2 cellular contexts compared by ENCODE assay signal in the genomic region with DNA sequence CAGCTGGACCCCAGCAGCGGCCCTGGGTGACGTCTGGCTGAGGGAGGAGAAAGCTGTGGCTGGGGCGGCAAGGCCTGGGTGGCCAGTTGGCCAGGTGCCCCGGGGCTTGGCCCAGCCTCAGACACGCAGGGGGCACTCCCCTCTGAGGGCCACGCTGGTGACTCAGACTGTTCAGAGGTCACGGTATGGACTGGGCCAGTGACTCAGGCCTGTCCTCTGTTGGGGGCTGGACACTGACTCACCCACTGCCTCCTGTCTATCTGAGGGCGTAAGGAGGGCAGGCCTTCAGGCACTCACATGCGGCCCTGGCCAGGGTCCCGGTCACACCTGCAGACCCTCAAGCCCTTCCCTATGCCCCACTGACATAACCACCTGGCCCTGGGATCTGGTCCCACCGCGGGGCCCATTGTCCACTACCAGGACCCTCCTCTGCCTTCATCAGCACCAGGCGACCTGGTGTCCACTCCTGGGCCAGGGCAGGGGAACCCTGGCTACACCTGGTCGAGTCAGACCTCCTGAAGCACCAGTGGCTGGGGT.
A peak's percentile ranks its signal among the peaks of the same experiment; 100 is the strongest.
TF ChIP-seq lines count a peak whose summit lies in the region.

No MANE protein-coding gene starts in this region.

TF ChIP-seq in K562, 482 proteins besides CTCF, POLR2A, EP300 and RAD21 (continued from another document):
- TF ChIP-seq SAFB (IDR thresholded peaks at IDR 0.05; ENCODE audit: borderline replicate concordance, low read depth, low read length) (0 out of 2 replicates have a peak, but pooled peaks have one; percentile 29), DPF2 (IDR thresholded peaks at IDR 0.05) (peak; percentile 48; the same call in 1 of the 2 replicates), NR2C2 (CRISPR knock-in tag; IDR thresholded peaks at IDR 0.05) (no peak), NR2C2 (tag; IDR thresholded peaks at IDR 0.05) (peak; percentile 41; the same call in 1 of the 2 replicates), JUN (IDR thresholded peaks at IDR 0.05; ENCODE audit: borderline replicate concordance, low read depth, low read length) (peak; percentile 88), JUN (CRISPR knock-in tag; IDR thresholded peaks at IDR 0.05; ENCODE audit: borderline replicate concordance) (no peak), TCF3 (CRISPR knock-in tag; IDR thresholded peaks at IDR 0.05) (no peak), TAF9B (IDR thresholded peaks at IDR 0.05; ENCODE audit: partially characterized antibody) (no peak), FOS (IDR thresholded peaks at IDR 0.05; ENCODE audit: extremely low read depth, insufficient read length) (peak; percentile 22), FOSL1 (tag; conservative IDR thresholded peaks at IDR 0.05) (peak; percentile 98), SMARCE1 (IDR thresholded peaks at IDR 0.05) (0 out of 2 replicates have a peak, but pooled peaks have one; percentile 47), NFE2 (IDR thresholded peaks at IDR 0.05; ENCODE audit: low read depth) (peak; percentile 22; the same call in 1 of the 2 replicates), CBFA2T3 (IDR thresholded peaks at IDR 0.05) (0 out of 2 replicates have a peak, but pooled peaks have one; percentile 10), RB1 (IDR thresholded peaks at IDR 0.05; ENCODE audit: low read depth) (no peak), ZBED1 (IDR thresholded peaks at IDR 0.05) (no peak), GABPB1 (CRISPR knock-in tag; IDR thresholded peaks at IDR 0.05) (no peak), ZBTB7A (IDR thresholded peaks at IDR 0.05; ENCODE audit: borderline replicate concordance, control insufficient read depth, low read depth, low read length) (peak; percentile 84), MEIS2 (IDR thresholded peaks at IDR 0.05; ENCODE audit: partially characterized antibody) (no peak), NFIC (IDR thresholded peaks at IDR 0.05) (peak; percentile 60), ARID1B (IDR thresholded peaks at IDR 0.05) (peak; percentile 62; the same call in 1 of the 2 replicates)
- TF ChIP-seq, protein P1, sequence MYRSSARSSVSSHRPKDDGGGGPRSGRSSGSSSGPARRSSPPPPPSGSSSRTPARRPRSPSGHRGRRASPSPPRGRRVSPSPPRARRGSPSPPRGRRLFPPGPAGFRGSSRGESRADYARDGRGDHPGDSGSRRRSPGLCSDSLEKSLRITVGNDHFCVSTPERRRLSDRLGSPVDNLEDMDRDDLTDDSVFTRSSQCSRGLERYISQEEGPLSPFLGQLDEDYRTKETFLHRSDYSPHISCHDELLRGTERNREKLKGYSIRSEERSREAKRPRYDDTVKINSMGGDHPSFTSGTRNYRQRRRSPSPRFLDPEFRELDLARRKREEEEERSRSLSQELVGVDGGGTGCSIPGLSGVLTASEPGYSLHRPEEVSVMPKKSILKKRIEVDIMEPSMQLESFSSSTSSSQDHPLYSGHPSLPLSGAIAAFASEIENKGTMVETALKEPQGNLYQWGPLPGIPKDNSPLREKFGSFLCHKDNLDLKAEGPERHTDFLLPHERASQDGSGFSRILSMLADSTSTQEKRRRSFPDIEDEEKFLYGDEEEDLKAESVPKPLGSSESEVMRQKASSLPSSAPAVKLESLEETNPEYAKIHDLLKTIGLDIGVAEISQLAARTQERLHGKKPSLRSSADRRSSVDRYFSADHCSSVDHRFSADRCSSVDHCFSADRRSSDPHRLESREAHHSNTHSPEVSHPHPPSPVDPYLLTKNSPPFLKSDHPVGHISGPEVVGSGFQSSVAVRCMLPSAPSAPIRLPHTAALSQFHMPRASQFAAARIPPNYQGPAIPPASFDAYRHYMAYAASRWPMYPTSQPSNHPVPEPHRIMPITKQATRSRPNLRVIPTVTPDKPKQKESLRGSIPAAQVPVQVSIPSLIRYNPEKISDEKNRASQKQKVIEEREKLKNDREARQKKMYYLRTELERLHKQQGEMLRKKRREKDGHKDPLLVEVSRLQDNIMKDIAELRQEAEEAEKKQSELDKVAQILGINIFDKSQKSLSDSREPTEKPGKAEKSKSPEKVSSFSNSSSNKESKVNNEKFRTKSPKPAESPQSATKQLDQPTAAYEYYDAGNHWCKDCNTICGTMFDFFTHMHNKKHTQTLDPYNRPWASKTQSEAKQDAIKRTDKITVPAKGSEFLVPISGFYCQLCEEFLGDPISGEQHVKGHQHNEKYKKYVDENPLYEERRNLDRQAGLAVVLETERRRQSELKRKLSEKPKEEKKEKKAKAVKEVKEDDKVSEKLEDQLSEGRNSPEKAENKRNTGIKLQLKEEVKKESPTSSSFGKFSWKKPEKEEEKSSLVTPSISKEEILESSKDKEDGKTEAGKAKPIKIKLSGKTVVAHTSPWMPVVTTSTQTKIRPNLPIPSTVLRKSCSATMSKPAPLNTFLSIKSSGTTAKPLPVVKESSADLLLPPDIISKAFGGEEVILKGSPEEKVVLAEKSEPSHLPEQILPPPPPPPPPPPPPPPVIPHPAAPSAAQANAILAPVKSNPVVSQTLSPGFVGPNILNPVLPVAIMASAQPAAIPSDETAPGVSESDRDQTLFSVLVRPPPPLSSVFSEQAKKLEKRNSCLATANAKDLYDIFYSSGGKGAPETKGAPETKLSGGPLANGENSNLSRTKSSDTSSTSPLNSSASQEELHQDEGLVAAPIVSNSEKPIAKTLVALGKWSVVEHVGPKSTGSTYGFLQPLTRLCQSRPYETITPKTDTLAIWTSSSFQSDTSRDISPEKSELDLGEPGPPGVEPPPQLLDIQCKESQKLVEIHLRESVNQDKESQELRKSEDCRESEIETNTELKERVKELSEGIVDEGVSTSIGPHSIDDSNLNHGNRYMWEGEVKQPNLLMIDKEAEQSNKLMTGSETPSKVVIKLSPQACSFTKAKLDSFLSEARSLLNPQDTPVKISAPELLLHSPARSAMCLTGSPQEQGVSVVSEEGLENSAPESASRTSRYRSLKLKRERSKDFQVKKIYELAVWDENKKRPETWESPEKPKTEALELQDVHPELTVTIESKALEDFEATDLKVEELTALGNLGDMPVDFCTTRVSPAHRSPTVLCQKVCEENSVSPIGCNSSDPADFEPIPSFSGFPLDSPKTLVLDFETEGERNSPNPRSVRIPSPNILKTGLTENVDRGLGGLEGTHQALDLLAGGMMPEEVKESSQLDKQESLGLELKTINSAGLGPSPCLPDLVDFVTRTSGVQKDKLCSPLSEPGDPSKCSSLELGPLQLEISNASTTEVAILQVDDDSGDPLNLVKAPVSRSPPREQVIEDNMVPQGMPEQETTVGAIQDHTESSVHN (IDR thresholded peaks at IDR 0.05; ENCODE audit: borderline replicate concordance in 1 of 2, low read depth in 1 of 2) = no peak
- TF ChIP-seq, protein P2, sequence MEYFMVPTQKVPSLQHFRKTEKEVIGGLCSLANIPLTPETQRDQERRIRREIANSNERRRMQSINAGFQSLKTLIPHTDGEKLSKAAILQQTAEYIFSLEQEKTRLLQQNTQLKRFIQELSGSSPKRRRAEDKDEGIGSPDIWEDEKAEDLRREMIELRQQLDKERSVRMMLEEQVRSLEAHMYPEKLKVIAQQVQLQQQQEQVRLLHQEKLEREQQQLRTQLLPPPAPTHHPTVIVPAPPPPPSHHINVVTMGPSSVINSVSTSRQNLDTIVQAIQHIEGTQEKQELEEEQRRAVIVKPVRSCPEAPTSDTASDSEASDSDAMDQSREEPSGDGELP (CRISPR knock-in tag; IDR thresholded peaks at IDR 0.05; ENCODE audit: borderline replicate concordance) = 0 out of 2 replicates have a peak, but pooled peaks have one; percentile 38

TF ChIP-seq in HepG2, 621 proteins besides CTCF, POLR2A, EP300 and RAD21 (continued from another document and continues in another):
- TF ChIP-seq, protein P3, sequence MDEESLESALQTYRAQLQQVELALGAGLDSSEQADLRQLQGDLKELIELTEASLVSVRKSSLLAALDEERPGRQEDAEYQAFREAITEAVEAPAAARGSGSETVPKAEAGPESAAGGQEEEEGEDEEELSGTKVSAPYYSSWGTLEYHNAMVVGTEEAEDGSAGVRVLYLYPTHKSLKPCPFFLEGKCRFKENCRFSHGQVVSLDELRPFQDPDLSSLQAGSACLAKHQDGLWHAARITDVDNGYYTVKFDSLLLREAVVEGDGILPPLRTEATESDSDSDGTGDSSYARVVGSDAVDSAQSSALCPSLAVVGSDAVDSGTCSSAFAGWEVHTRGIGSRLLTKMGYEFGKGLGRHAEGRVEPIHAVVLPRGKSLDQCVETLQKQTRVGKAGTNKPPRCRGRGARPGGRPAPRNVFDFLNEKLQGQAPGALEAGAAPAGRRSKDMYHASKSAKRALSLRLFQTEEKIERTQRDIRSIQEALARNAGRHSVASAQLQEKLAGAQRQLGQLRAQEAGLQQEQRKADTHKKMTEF (CRISPR knock-in tag; IDR thresholded peaks at IDR 0.05) = 0 out of 2 replicates have a peak, but pooled peaks have one; percentile 47
- TF ChIP-seq, protein P4, sequence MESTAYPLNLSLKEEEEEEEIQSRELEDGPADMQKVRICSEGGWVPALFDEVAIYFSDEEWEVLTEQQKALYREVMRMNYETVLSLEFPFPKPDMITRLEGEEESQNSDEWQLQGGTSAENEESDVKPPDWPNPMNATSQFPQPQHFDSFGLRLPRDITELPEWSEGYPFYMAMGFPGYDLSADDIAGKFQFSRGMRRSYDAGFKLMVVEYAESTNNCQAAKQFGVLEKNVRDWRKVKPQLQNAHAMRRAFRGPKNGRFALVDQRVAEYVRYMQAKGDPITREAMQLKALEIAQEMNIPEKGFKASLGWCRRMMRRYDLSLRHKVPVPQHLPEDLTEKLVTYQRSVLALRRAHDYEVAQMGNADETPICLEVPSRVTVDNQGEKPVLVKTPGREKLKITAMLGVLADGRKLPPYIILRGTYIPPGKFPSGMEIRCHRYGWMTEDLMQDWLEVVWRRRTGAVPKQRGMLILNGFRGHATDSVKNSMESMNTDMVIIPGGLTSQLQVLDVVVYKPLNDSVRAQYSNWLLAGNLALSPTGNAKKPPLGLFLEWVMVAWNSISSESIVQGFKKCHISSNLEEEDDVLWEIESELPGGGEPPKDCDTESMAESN (CRISPR knock-in tag; conservative IDR thresholded peaks at IDR 0.05) = peak; percentile 61; the same call in 1 of the 2 replicates
- TF ChIP-seq, protein P5, sequence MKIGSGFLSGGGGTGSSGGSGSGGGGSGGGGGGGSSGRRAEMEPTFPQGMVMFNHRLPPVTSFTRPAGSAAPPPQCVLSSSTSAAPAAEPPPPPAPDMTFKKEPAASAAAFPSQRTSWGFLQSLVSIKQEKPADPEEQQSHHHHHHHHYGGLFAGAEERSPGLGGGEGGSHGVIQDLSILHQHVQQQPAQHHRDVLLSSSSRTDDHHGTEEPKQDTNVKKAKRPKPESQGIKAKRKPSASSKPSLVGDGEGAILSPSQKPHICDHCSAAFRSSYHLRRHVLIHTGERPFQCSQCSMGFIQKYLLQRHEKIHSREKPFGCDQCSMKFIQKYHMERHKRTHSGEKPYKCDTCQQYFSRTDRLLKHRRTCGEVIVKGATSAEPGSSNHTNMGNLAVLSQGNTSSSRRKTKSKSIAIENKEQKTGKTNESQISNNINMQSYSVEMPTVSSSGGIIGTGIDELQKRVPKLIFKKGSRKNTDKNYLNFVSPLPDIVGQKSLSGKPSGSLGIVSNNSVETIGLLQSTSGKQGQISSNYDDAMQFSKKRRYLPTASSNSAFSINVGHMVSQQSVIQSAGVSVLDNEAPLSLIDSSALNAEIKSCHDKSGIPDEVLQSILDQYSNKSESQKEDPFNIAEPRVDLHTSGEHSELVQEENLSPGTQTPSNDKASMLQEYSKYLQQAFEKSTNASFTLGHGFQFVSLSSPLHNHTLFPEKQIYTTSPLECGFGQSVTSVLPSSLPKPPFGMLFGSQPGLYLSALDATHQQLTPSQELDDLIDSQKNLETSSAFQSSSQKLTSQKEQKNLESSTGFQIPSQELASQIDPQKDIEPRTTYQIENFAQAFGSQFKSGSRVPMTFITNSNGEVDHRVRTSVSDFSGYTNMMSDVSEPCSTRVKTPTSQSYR (CRISPR knock-in tag; IDR thresholded peaks at IDR 0.05; ENCODE audit: borderline replicate concordance) = peak; percentile 26; the same call in 1 of the 2 replicates
- TF ChIP-seq, protein P6, sequence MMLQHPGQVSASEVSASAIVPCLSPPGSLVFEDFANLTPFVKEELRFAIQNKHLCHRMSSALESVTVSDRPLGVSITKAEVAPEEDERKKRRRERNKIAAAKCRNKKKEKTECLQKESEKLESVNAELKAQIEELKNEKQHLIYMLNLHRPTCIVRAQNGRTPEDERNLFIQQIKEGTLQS (CRISPR knock-in tag; IDR thresholded peaks at IDR 0.05) = peak; percentile 83
- TF ChIP-seq KDM2A (CRISPR knock-in tag; IDR thresholded peaks at IDR 0.05; ENCODE audit: borderline replicate concordance, low read depth) (0 out of 2 replicates have a peak, but pooled peaks have one; percentile 39), GATAD2A (CRISPR knock-in tag; IDR thresholded peaks at IDR 0.05) (peak; percentile 62), SAP130 (CRISPR knock-in tag; IDR thresholded peaks at IDR 0.05; ENCODE audit: low read depth) (peak; percentile 44; the same call in 1 of the 2 replicates), AGO1 (IDR thresholded peaks at IDR 0.05; ENCODE audit: low read depth, low read length, poor library complexity, severe bottlenecking) (no peak), FOSL2 (CRISPR knock-in tag; IDR thresholded peaks at IDR 0.05) (peak; percentile 99), ZNF317 (CRISPR knock-in tag; IDR thresholded peaks at IDR 0.05) (no peak), ELF1 (CRISPR knock-in tag; IDR thresholded peaks at IDR 0.05) (no peak), FOXO1 (CRISPR knock-in tag; IDR thresholded peaks at IDR 0.05) (peak; percentile 14; the same call in 1 of the 2 replicates), ZNF556 (CRISPR knock-in tag; IDR thresholded peaks at IDR 0.05; ENCODE audit: borderline replicate concordance) (no peak), JUN (CRISPR knock-in tag; IDR thresholded peaks at IDR 0.05) (peak; percentile 86; the same call in 1 of the 2 replicates), RARA (CRISPR knock-in tag; IDR thresholded peaks at IDR 0.05) (peak; percentile 68), HNF4G (IDR thresholded peaks at IDR 0.05; ENCODE audit: borderline replicate concordance, low read depth, low read length) (no peak; the same call in 1 of the 2 replicates), HNF4G (CRISPR knock-in tag; IDR thresholded peaks at IDR 0.05; ENCODE audit: borderline replicate concordance, low read depth) (peak; percentile 64; the same call in 1 of the 2 replicates), SALL1 (CRISPR knock-in tag; IDR thresholded peaks at IDR 0.05) (no peak), SIN3A (IDR thresholded peaks at IDR 0.05; ENCODE audit: borderline replicate concordance, low read depth, low read length) (no peak), MED1 (CRISPR knock-in tag; IDR thresholded peaks at IDR 0.05) (peak; percentile 28; the same call in 1 of the 2 replicates), JUND (CRISPR knock-in tag; IDR thresholded peaks at IDR 0.05) (peak; percentile 72), GABPB1 (CRISPR knock-in tag; IDR thresholded peaks at IDR 0.05) (0 out of 2 replicates have a peak, but pooled peaks have one; percentile 42)
- TF ChIP-seq, protein P7, sequence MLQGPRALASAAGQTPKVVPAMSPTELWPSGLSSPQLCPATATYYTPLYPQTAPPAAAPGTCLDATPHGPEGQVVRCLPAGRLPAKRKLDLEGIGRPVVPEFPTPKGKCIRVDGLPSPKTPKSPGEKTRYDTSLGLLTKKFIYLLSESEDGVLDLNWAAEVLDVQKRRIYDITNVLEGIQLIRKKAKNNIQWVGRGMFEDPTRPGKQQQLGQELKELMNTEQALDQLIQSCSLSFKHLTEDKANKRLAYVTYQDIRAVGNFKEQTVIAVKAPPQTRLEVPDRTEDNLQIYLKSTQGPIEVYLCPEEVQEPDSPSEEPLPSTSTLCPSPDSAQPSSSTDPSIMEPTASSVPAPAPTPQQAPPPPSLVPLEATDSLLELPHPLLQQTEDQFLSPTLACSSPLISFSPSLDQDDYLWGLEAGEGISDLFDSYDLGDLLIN (CRISPR knock-in tag; IDR thresholded peaks at IDR 0.05; ENCODE audit: borderline replicate concordance) = no peak
- TF ChIP-seq, protein P8, sequence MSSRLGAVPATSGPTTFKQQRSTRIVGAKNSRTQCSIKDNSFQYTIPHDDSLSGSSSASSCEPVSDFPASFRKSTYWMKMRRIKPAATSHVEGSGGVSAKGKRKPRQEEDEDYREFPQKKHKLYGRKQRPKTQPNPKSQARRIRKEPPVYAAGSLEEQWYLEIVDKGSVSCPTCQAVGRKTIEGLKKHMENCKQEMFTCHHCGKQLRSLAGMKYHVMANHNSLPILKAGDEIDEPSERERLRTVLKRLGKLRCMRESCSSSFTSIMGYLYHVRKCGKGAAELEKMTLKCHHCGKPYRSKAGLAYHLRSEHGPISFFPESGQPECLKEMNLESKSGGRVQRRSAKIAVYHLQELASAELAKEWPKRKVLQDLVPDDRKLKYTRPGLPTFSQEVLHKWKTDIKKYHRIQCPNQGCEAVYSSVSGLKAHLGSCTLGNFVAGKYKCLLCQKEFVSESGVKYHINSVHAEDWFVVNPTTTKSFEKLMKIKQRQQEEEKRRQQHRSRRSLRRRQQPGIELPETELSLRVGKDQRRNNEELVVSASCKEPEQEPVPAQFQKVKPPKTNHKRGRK (CRISPR knock-in tag; IDR thresholded peaks at IDR 0.05) = no peak
